ENCODE assay signal across 8 cellular contexts in the genomic region with DNA sequence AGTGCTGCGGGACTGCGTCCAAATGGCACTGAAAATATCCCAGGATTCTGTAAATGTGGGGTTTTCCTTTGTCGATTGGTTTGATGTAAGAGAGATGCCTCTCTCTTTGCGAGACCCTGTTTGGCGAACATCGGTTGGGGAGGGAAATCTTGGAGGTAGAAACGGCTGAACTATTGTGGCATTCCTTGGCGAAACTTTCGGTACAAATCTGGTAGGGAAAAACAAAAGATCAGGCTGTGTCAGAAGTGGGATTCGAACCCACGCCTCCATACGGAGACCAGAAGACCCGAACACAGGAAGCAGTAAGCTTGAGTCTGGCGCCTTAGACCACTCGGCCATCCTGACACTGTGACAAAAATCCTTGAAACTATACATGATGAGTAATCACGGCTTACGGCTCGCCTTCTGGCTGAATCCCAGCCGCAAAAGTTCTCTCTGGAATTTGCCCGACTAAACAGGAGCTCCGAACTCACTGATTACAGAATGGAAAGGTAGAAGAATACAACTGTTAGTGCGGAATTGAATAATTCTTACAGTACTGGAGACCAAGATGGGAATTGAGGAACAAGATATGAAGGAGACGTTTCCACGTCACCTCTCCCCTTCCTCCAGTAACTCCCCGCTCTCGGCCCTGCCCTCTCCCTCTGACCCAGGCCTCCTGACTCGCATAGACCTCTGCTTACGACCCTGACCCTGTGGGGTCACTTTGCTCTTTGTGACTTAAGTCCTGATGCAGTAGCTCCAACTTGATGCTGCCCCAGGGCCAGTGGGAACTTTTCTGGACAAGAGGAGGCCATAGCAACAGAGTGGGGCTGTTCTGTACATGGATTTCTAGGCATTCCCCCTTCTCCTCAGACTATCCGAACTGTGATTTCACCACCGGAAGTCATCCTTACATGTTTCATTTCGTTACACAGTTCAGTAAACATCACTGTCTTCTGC.
A peak's percentile ranks its signal among the peaks of the same experiment; 100 is the strongest.
DNase-seq lines count a peak whose midpoint lies in the region; ATAC-seq and TF ChIP-seq lines count a peak whose summit lies in the region.

No MANE protein-coding gene starts in this region.

- ATAC-seq in GM21723 (IDR thresholded peaks at IDR 0.05; ENCODE audit: unreplicated experiment) = peak; percentile 52
- no peak for ATAC-seq in HG03571 (IDR thresholded peaks at IDR 0.05; ENCODE audit: unreplicated experiment)

- no peak for TF ChIP-seq CTCF in foreskin fibroblast (IDR thresholded peaks at IDR 0.05; ENCODE audit: low read depth, low read length)

- no peak overlapping the region for H3K27ac Mint-ChIP-seq in T-helper 1 cell treated with Interleukin-12 subunit alpha and Interleukin-12 subunit beta and Interleukin-4 antibody, amounts not matched to agents 30 μg/mL and 1 μg/mL, for 36 hours

- H3K36me3 Mint-ChIP-seq in T-helper 1 cell treated with Interleukin-12 subunit alpha and Interleukin-12 subunit beta and Interleukin-4 antibody, amounts not matched to agents 30 μg/mL and 1 μg/mL, for 36 hours (ENCODE audit: low read depth) = peaks cover 3% of the 10 kb centered on the region

- H3K9me3 Mint-ChIP-seq in T-helper 1 cell treated with Interleukin-12 subunit alpha and Interleukin-12 subunit beta and Interleukin-4 antibody, amounts not matched to agents 30 μg/mL and 1 μg/mL, for 36 hours = peaks cover 21% of the 10 kb centered on the region

- peak overlapping the region; percentile 36 to 55 for H3K4me3 ChIP-seq in foreskin fibroblast (ENCODE audit: low read depth in 1 of 2, low read length in 2 of 2)

- peaks cover 21% of the 10 kb centered on the region for H3K4me1 Mint-ChIP-seq in T-helper 1 cell treated with Interleukin-12 subunit alpha and Interleukin-12 subunit beta and Interleukin-4 antibody, amounts not matched to agents 30 μg/mL and 1 μg/mL, for 36 hours (ENCODE audit: low read depth)

- peaks cover 44% of the 10 kb centered on the region for H3K27me3 Mint-ChIP-seq in T-helper 1 cell treated with Interleukin-12 subunit alpha and Interleukin-12 subunit beta and Interleukin-4 antibody, amounts not matched to agents 30 μg/mL and 1 μg/mL, for 36 hours (ENCODE audit: low read depth)

- DNase-seq in AG20443 (ENCODE audit: low spot score) = peak; percentile 61
- peak; percentile 67 to 79 for DNase-seq in foreskin fibroblast
- no peak for DNase-seq in NCI-H345 treated with DMSO at 0.1 percent for 48 hours (lab: John Stamatoyannopoulos, UW; ENCODE audit: unreplicated experiment)
- DNase-seq in NCI-H1092 treated with DMSO at 0.1 percent for 48 hours (lab: John Stamatoyannopoulos, UW) = no peak
- no peak for DNase-seq in NCI-H1417 (lab: John Stamatoyannopoulos, UW)

- H3K4me3 Mint-ChIP-seq in T-helper 1 cell treated with Interleukin-12 subunit alpha and Interleukin-12 subunit beta and Interleukin-4 antibody, amounts not matched to agents 30 μg/mL and 1 μg/mL, for 36 hours = peak overlapping the region; percentile 46

Comparison
In these comparisons a context has a peak if more than half of its experiments do, and no peak if none do; other contexts are left out.
1. DNase-seq: peak in AG20443 (single experiment) and foreskin fibroblast (2 of 2); none in NCI-H345 treated with DMSO at 0.1 percent for 48 hours (single experiment), NCI-H1092 treated with DMSO at 0.1 percent for 48 hours (single experiment) and NCI-H1417 (0 of 3).